In genomic region chr12:128323526-128323925, GRCh38 we compare ENCODE assay signal across 21 cellular contexts. TPM values are rescaled to one million over a fixed set of nuclear protein-coding genes. Genes with fewer than 3 reads are reported as not detected.
A peak's percentile ranks its signal among the peaks of the same experiment; 100 is the strongest.
DNase-seq lines count a peak whose midpoint lies in the region; FAIRE-seq and TF ChIP-seq lines count a peak whose summit lies in the region.
"Had no signal": no experiment of that assay in that cellular context is flagged by ENCODE, and none has a peak within 500 bp of the region (broad histone marks: within the 10 kb centered on the region; RNA-seq: fewer than 3 reads in every experiment).

No MANE protein-coding gene starts in this region.

- H3K36me3 ChIP-seq in H1 (ENCODE audit: control insufficient read depth in 2 of 4, insufficient read depth in 4 of 4, low read length in 3 of 4): no peaks in the 10 kb centered on the region
- H3K36me3 ChIP-seq: SJSA1 had no signal

- H3K27me3 Mint-ChIP-seq in H9 (ENCODE audit: low read depth): peaks cover 16% of the 10 kb centered on the region
- H3K27me3 Mint-ChIP-seq in neural crest cell (ENCODE audit: low read depth): no peaks in the 10 kb centered on the region

- H2BK5ac ChIP-seq in H9 (ENCODE audit: insufficient read length, low read length) (no peak overlapping the region), H1 (ENCODE audit: low read depth, low read length) (0 out of 2 replicates have a peak overlapping the region, but pooled peaks have one; percentile 10)

- CTCF ChIA-PET in H1 (lab: Charles Lee; ENCODE audit: partially characterized antibody): interaction anchor here (0.6 to 1.9 kb wide), 4 partner anchors 9 to 322 kb away, joined by 3 to 5 read pairs (median 4); no protein-coding TSS in a partner anchor

- H4K8ac ChIP-seq in H9 (replicated peaks; ENCODE audit: insufficient read length, low read depth, low read length): no peak overlapping the region
- H4K8ac ChIP-seq in H1 (ENCODE audit: extremely low read depth, insufficient read depth, low read length): peak overlapping the region; percentile 59; the same call in 1 of the 2 replicates

- WGBS in H9 (ENCODE audit: extremely low coverage, insufficient read length, low lambda C conversion rate): no CpG with 5 or more reads among the region's 13 CpGs
- 76% methylated on average over 13 of the region's 13 CpGs; no CpG with 5 or more reads in 1 of the 2 experiments for WGBS in H1 (ENCODE audit: extremely low coverage in 1 of 2, insufficient coverage in 1 of 2, insufficient read length in 1 of 2, insufficient replicate concordance in 2 of 2, low coverage in 1 of 2, low lambda C conversion rate in 2 of 2, missing lambda C conversion rate in 1 of 2), 2 experiments

- H3K23ac ChIP-seq in H9 (ENCODE audit: insufficient read length, low read depth, low read length) (no peak overlapping the region), H1 (ENCODE audit: insufficient read length) (no peak overlapping the region)

- H3K4me2 ChIP-seq in H9 (ENCODE audit: insufficient read depth, insufficient read length, low read length) (no peak overlapping the region), H1 (ENCODE audit: insufficient read depth in 1 of 2, low read depth in 2 of 2, low read length in 2 of 2) (no peak overlapping the region)

- no peak overlapping the region for H3K4me3 ChIP-seq in H1 (ENCODE audit: extremely low read depth in 1 of 4, insufficient read depth in 2 of 4, low read depth in 3 of 4, low read length in 4 of 4)
- H3K4me3 ChIP-seq: SJSA1 had no signal

- H4K91ac ChIP-seq in H9 (ENCODE audit: insufficient read length, low read depth, low read length) (no peak overlapping the region), H1 (replicated peaks; ENCODE audit: insufficient read length, low read length) (no peak overlapping the region)

- no peak overlapping the region; a peak in 1 of 7 replicates for H3K27ac Mint-ChIP-seq in H9
- H3K27ac Mint-ChIP-seq in neural crest cell (ENCODE audit: unreplicated experiment): peak overlapping the region; percentile 94

- no peaks in the 10 kb centered on the region for H3K9me3 ChIP-seq in H9 (ENCODE audit: control insufficient read depth, low read depth, low read length)
- no peaks in the 10 kb centered on the region for H3K9me3 ChIP-seq in H1 (ENCODE audit: insufficient read depth in 2 of 2, low read depth in 1 of 2, low read length in 1 of 2)

- no peak overlapping the region for H3K9ac ChIP-seq in H9 (ENCODE audit: extremely low read depth, insufficient read length, low read length)
- H3K9ac ChIP-seq in H1 (replicated peaks in 1 of 4; ENCODE audit: extremely low read depth in 1 of 4, low read depth in 3 of 4, low read length in 3 of 4): no peak overlapping the region

- H3K79me1 ChIP-seq in H9 (ENCODE audit: insufficient read depth, low read depth, low read length, poor library complexity, severe bottlenecking): no peaks in the 10 kb centered on the region
- no peaks in the 10 kb centered on the region for H3K79me1 ChIP-seq in H1 (ENCODE audit: low read depth, low read length)

- no peak for TF ChIP-seq EP300 in H1 (IDR thresholded peaks at IDR 0.05; ENCODE audit: borderline replicate concordance in 1 of 2, low read depth in 2 of 2, low read length in 2 of 2)

- H3K9me3 Mint-ChIP-seq in H9: no peaks in the 10 kb centered on the region
- peaks cover 8% of the 10 kb centered on the region for H3K9me3 Mint-ChIP-seq in neural crest cell

- H2AK5ac ChIP-seq in H9 (ENCODE audit: insufficient read length, low read length) (no peak overlapping the region), H1 (ENCODE audit: low read depth, low read length) (no peak overlapping the region)

- H3K23me2 ChIP-seq in H9 (ENCODE audit: insufficient read length, low read depth, low read length, poor library complexity, severe bottlenecking) (no peaks in the 10 kb centered on the region), H1 (ENCODE audit: low read depth, low read length) (no peaks in the 10 kb centered on the region)

- no peak for TF ChIP-seq CTCF in H9 (conservative IDR thresholded peaks at IDR 0.05)
- no peak for TF ChIP-seq CTCF in H1 (IDR thresholded peaks at IDR 0.05; ENCODE audit: control extremely low read depth in 1 of 3, insufficient read depth in 1 of 3, low read depth in 1 of 3, low read length in 3 of 3)
- TF ChIP-seq CTCF in neural crest cell (conservative IDR thresholded peaks at IDR 0.05): no peak

- H2BK20ac ChIP-seq in H9 (ENCODE audit: low read depth, low read length, poor library complexity, severe bottlenecking): no peak overlapping the region
- H2BK20ac ChIP-seq in H1 (ENCODE audit: low read length): no peak overlapping the region

- TF ChIP-seq RAD21 in H1 (IDR thresholded peaks at IDR 0.05 in 1 of 2, conservative IDR thresholded peaks at IDR 0.05 in 1 of 2; ENCODE audit: low read depth in 2 of 2, low read length in 2 of 2): no peak

- H3K4me3 Mint-ChIP-seq in H9: no peak overlapping the region
- no peak overlapping the region for H3K4me3 Mint-ChIP-seq in neural crest cell
- H3K4me3 Mint-ChIP-seq: CD8-positive, alpha-beta memory T cell had no signal

- H3K18ac ChIP-seq in H9 (ENCODE audit: insufficient read length, low read depth, low read length) (no peak overlapping the region), H1 (ENCODE audit: extremely low read depth, low read length) (no peak overlapping the region)

- H2BK120ac ChIP-seq in H9 (ENCODE audit: low read depth, low read length, poor library complexity, severe bottlenecking) (no peak overlapping the region), H1 (replicated peaks; ENCODE audit: low read depth, low read length) (no peak overlapping the region)

- H3K4ac ChIP-seq in H9 (ENCODE audit: low read depth, low read length) (no peak overlapping the region), H1 (replicated peaks; ENCODE audit: insufficient read length, low read depth, low read length) (no peak overlapping the region)

- no peak overlapping the region for H3K27ac ChIP-seq in H9 (ENCODE audit: insufficient read length, low read depth, low read length)
- H3K27ac ChIP-seq in H1 (ENCODE audit: low read depth, low read length): no peak overlapping the region
- H3K27ac ChIP-seq: SJSA1 had no signal

- H3K4me1 ChIP-seq in H9 (ENCODE audit: insufficient read depth, low read length): no peaks in the 10 kb centered on the region
- H3K4me1 ChIP-seq in H1 (replicated peaks in 1 of 4; ENCODE audit: control insufficient read depth in 3 of 4, insufficient read depth in 4 of 4, low read length in 3 of 4): no peaks in the 10 kb centered on the region; a peak in 2 of 7 replicates
- H3K4me1 ChIP-seq: SJSA1 had no signal

- peak; percentile 71 for DNase-seq in DMS79 treated with DMSO at 0.1 percent for 48 hours (lab: John Stamatoyannopoulos, UW)
- peak; percentile 38 for DNase-seq in H9
- DNase-seq in H1 (ENCODE audit: low read depth in 1 of 2, low spot score in 2 of 2): no peak
- DNase-seq in neural crest cell (ENCODE audit: low read depth, low spot score): no peak
- no peak for DNase-seq in nucleus accumbens (lab: John Stamatoyannopoulos, UW)
- no peak for DNase-seq in NCI-H187 treated with DMSO at 0.1 percent for 48 hours (lab: John Stamatoyannopoulos, UW)
- no peak for DNase-seq in inferior parietal cortex (ENCODE audit: extremely low spot score)
- DNase-seq: ACHN; C1 segment of cervical spinal cord; CD8-positive, alpha-beta memory T cell; DMS53; H7; KG1; MV-4-11; NCI-H1436 treated with DMSO at 0.1 percent for 48 hours; NCI-H2107; NCI-H345; NCI-H524 treated with DMSO at 0.1 percent for 48 hours; SW 1271 had no signal

- H2AFZ ChIP-seq in H9 (ENCODE audit: low read length) (no peak overlapping the region), H1 (ENCODE audit: low read length) (no peak overlapping the region)

- no peaks in the 10 kb centered on the region; a peak in 1 of 7 replicates for H3K36me3 Mint-ChIP-seq in H9 (ENCODE audit: insufficient read depth in 1 of 3, low read depth in 3 of 3)
- H3K36me3 Mint-ChIP-seq in neural crest cell (ENCODE audit: low read depth): peaks cover 11% of the 10 kb centered on the region
- H3K36me3 Mint-ChIP-seq: CD8-positive, alpha-beta memory T cell had no signal

- POLR2A ChIA-PET in H1 (lab: Charles Lee; ENCODE audit: partially characterized antibody): no interaction called here

- H3K27me3 ChIP-seq in H9 (ENCODE audit: insufficient read depth, low read length) (peaks cover 2% of the 10 kb centered on the region; the same call in 1 of the 2 replicates), H1 (replicated peaks in 1 of 4; ENCODE audit: control insufficient read depth in 3 of 4, extremely low read depth in 1 of 4, insufficient read depth in 3 of 4, low read length in 3 of 4) (peaks cover 0 to 2% (median 0%) of the 10 kb centered on the region in 4 experiments; a peak in 1 of 7 replicates)
- H3K27me3 ChIP-seq: SJSA1 had no signal

- H3K14ac ChIP-seq in H9 (ENCODE audit: insufficient read depth, low read length): no peak overlapping the region; the same call in 1 of the 2 replicates
- no peak overlapping the region for H3K14ac ChIP-seq in H1 (ENCODE audit: insufficient read length)

- H3K4me1 Mint-ChIP-seq in H9: peaks cover 4 to 6% of the 10 kb centered on the region in 2 experiments
- H3K4me1 Mint-ChIP-seq in neural crest cell: peaks cover 36% of the 10 kb centered on the region
- H3K4me1 Mint-ChIP-seq: CD8-positive, alpha-beta memory T cell had no signal

- no peak for FAIRE-seq in H1 (lab: Jason Lieb, UNC)

- H2BK12ac ChIP-seq in H9 (ENCODE audit: insufficient read length, low read depth, low read length) (no peak overlapping the region), H1 (ENCODE audit: low read depth, low read length) (no peak overlapping the region)

- H3K56ac ChIP-seq in H9 (ENCODE audit: insufficient read length, low read depth, low read length) (no peak overlapping the region), H1 (replicated peaks; ENCODE audit: insufficient read length, low read depth, low read length) (no peak overlapping the region)

- no peak overlapping the region for H3T11ph ChIP-seq in H9 (ENCODE audit: low read length)

- TF ChIP-seq POLR2A in H1 (IDR thresholded peaks at IDR 0.05; ENCODE audit: control extremely low read depth in 1 of 2, low read depth in 2 of 2, low read length in 2 of 2): no peak

- H3K79me2 ChIP-seq in H9 (ENCODE audit: insufficient read depth, low read length): no peaks in the 10 kb centered on the region
- H3K79me2 ChIP-seq in H1 (ENCODE audit: control insufficient read depth in 1 of 2, insufficient read depth in 2 of 2, low read length in 2 of 2): no peaks in the 10 kb centered on the region

- H4K20me1 ChIP-seq in H9 (ENCODE audit: control insufficient read depth, insufficient read depth, insufficient read length): no peaks in the 10 kb centered on the region
- H4K20me1 ChIP-seq in H1 (replicated peaks in 1 of 2; ENCODE audit: control insufficient read depth in 1 of 2, insufficient read depth in 2 of 2, low read length in 2 of 2): no peaks in the 10 kb centered on the region

- no peak overlapping the region for H2BK15ac ChIP-seq in H9 (ENCODE audit: low read depth, low read length)
- H2BK15ac ChIP-seq in H1 (ENCODE audit: low read length): no peak overlapping the region

- no peak overlapping the region for H4K5ac ChIP-seq in H9 (ENCODE audit: insufficient read length, low read depth, low read length)
- no peak overlapping the region for H4K5ac ChIP-seq in H1 (ENCODE audit: insufficient read length, low read depth, low read length)

RNA-seq across cellular contexts. Expression of gene TMEM132C, which starts 56.6 kb away (rescaled TPM):
- 0.22 and 0.24 TPM in 2 replicates for total RNA-seq in H9 (2021)
- total RNA-seq in H1 (2021; fragmentation: NEBNext Ultra II Directional; extraction: Animal tissue kit (Norgen Biotek cat#: 25700)): 0.59 and 0.76 TPM in 2 replicates
- 0.23 and 0.52 TPM in 2 replicates for polyA plus RNA-seq in H1 (2011; rRNA removed)
- polyA plus RNA-seq in H1 (2011; cell fraction: cytosol; rRNA removed): 0.47 TPM
- 0.60 TPM for polyA plus RNA-seq in H1 (2011; cell fraction: nucleus; rRNA removed)
- polyA plus RNA-seq in H1 (2012, experiment 1 of 2): 0.50 to 0.74 TPM (median 0.57 TPM) in 4 replicates
- polyA plus RNA-seq in H1 (2012, experiment 2 of 2): 0.42 TPM
- polyA plus RNA-seq in H1 (2013, experiment 1 of 2): 0.69 TPM
- 0.68 TPM for polyA plus RNA-seq in H1 (2013, experiment 2 of 2)
- 0.37 and 0.66 TPM in 2 replicates for polyA minus RNA-seq in H1 (2011; rRNA and poly(A)+ RNA removed)
- polyA minus RNA-seq in H1 (2011; cell fraction: cytosol; rRNA and poly(A)+ RNA removed): 0.73 TPM
- polyA minus RNA-seq in H1 (2011; cell fraction: nucleus; rRNA and poly(A)+ RNA removed): 0.90 TPM
- 10.6 and 10.9 TPM in 2 replicates for total RNA-seq in neural crest cell
- total RNA-seq: CD8-positive, alpha-beta memory T cell; HT-29; SJSA1 had no signal
- polyA plus RNA-seq: CD8-positive, alpha-beta memory T cell had no signal

Comparison
In these comparisons a context has a peak if more than half of its experiments do, and no peak if none do; other contexts are left out.
1. DNase-seq: peak in DMS79 treated with DMSO at 0.1 percent for 48 hours (single experiment) and H9 (single experiment); none in H1 (0 of 2), neural crest cell (single experiment), nucleus accumbens (0 of 56), NCI-H187 treated with DMSO at 0.1 percent for 48 hours (single experiment) and inferior parietal cortex (single experiment).